32 cellular contexts compared by ENCODE assay signal in the genomic region with DNA sequence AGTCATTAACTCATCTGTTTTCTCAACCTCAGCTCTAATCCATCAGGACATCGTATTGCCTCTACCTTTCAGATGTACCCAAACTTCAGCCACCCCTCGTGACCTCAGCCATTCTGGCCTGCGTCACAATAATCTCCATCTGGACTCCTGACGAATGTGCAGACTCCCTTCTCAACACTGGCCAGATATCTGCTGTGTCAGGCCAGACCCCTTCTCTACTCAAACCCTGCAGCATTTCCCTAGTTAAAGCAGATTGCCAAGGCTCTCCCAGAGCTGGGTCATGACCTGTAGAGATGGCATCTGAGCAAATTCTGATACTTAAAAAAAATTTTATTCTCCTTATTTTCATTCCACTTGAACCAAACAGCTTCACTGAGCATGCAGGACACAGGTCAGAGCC.
"Had no signal": no experiment of that assay in that cellular context is flagged by ENCODE, and none has a peak within 500 bp of the region (broad histone marks: within the 10 kb centered on the region; RNA-seq: fewer than 3 reads in every experiment).

No MANE protein-coding gene starts in this region.

- DNase-seq: activated B cell treated with CpG ODN at 0.5 μM for 24 hours; activated CD4-positive, alpha-beta memory T cell treated with anti-CD3 and anti-CD28 coated beads, Interleukin-2, amount 10 ng/mL, durations not matched to agents 7 days and 5 days; activated CD4-positive, alpha-beta T cell treated with anti-CD3 and anti-CD28 coated beads for 4 hours; activated CD4-positive, alpha-beta T cell treated with anti-CD3 and anti-CD28 coated beads, Interleukin-2, amount 10 ng/mL, durations not matched to agents 7 days and 5 days; activated CD4-positive, alpha-beta T cell treated with anti-CD3 and anti-CD28 coated beads, Interleukin-2, amount 50 U/mL, for 4 hours; activated CD8-positive, alpha-beta memory T cell treated with anti-CD3 and anti-CD28 coated beads, Interleukin-2, amount 50 U/mL, for 48 hours; activated gamma-delta T cell; activated naive CD4-positive, alpha-beta T cell; activated naive CD4-positive, alpha-beta T cell treated with anti-CD3 and anti-CD28 coated beads, Interleukin-2, amount 10 ng/mL, durations not matched to agents 7 days and 5 days; activated T-cell treated with anti-CD3 and anti-CD28 coated beads for 4 hours; activated T-cell treated with anti-CD3 and anti-CD28 coated beads, Interleukin-2, amount 50 U/mL, for 24 hours; activated T-cell treated with anti-CD3 and anti-CD28 coated beads, Interleukin-2, amount 50 U/mL, for 72 hours; amniotic stem cell; anterior cingulate cortex; brain microvascular endothelial cell; effector CD4-positive, alpha-beta T cell; effector memory CD8-positive, alpha-beta T cell; erythroblast; esophagus squamous epithelium; foreskin melanocyte; heart right ventricle; T-helper 2 cell had no signal

- H3K27me3 ChIP-seq: brain microvascular endothelial cell had no signal

- H3K9me3 Mint-ChIP-seq: activated CD4-positive, alpha-beta memory T cell treated with anti-CD3 and anti-CD28 coated beads, Interleukin-2, amount 10 ng/mL, durations not matched to agents 7 days and 5 days; activated CD4-positive, alpha-beta T cell treated with anti-CD3 and anti-CD28 coated beads, Interleukin-2, amount 10 ng/mL, durations not matched to agents 7 days and 5 days; activated naive CD4-positive, alpha-beta T cell treated with anti-CD3 and anti-CD28 coated beads, Interleukin-2, amount 10 ng/mL, durations not matched to agents 7 days and 5 days; activated T-cell treated with anti-CD3 and anti-CD28 coated beads, Interleukin-2, amount 50 U/mL, for 24 hours; dendritic cell treated with granulocyte-macrophage colony-stimulating factor and Interleukin-4, amounts not matched to agents 40 ng/mL and 50 ng/mL, for 4 days had no signal

- H3K4me1 Mint-ChIP-seq: activated B cell treated with CpG ODN at 0.5 μM for 24 hours; activated CD4-positive, alpha-beta memory T cell treated with anti-CD3 and anti-CD28 coated beads, Interleukin-2, amount 10 ng/mL, durations not matched to agents 7 days and 5 days; activated CD4-positive, alpha-beta T cell treated with anti-CD3 and anti-CD28 coated beads, Interleukin-2, amount 10 ng/mL, durations not matched to agents 7 days and 5 days; activated naive CD4-positive, alpha-beta T cell treated with anti-CD3 and anti-CD28 coated beads, Interleukin-2, amount 10 ng/mL, durations not matched to agents 7 days and 5 days; central memory CD8-positive, alpha-beta T cell had no signal

- H3K4me3 Mint-ChIP-seq: activated B cell treated with CpG ODN at 0.5 μM for 24 hours; activated CD4-positive, alpha-beta memory T cell treated with anti-CD3 and anti-CD28 coated beads, Interleukin-2, amount 10 ng/mL, durations not matched to agents 7 days and 5 days; activated CD4-positive, alpha-beta T cell treated with anti-CD3 and anti-CD28 coated beads, Interleukin-2, amount 10 ng/mL, durations not matched to agents 7 days and 5 days; activated naive CD4-positive, alpha-beta T cell treated with anti-CD3 and anti-CD28 coated beads, Interleukin-2, amount 10 ng/mL, durations not matched to agents 7 days and 5 days; activated naive CD8-positive, alpha-beta T cell; activated T-cell treated with anti-CD3 and anti-CD28 coated beads, Interleukin-2, amount 50 U/mL, for 24 hours; activated T-cell treated with anti-CD3 and anti-CD28 coated beads, Interleukin-2, amount 50 U/mL, for 72 hours; central memory CD8-positive, alpha-beta T cell; dendritic cell treated with granulocyte-macrophage colony-stimulating factor and Interleukin-4, amounts not matched to agents 40 ng/mL and 50 ng/mL, for 4 days; effector memory CD8-positive, alpha-beta T cell had no signal

- FAIRE-seq: astrocyte, bronchial epithelial cell, TTC549 had no signal

- H3K36me3 Mint-ChIP-seq: activated naive CD4-positive, alpha-beta T cell treated with anti-CD3 and anti-CD28 coated beads, Interleukin-2, amount 10 ng/mL, durations not matched to agents 7 days and 5 days; activated naive CD8-positive, alpha-beta T cell had no signal

- H3K36me3 ChIP-seq: brain microvascular endothelial cell, esophagus squamous epithelium, gastroesophageal sphincter, heart right ventricle had no signal

- H3K4me1 ChIP-seq: esophagus squamous epithelium, gastroesophageal sphincter, heart right ventricle had no signal

- H3K27ac ChIP-seq: brain microvascular endothelial cell, coronary artery, esophagus squamous epithelium, gastroesophageal sphincter, heart right ventricle, VCaP had no signal

- H3K9me3 ChIP-seq: esophagus squamous epithelium, gastroesophageal sphincter had no signal

- H3K27ac Mint-ChIP-seq: activated B cell treated with CpG ODN at 0.5 μM for 24 hours; activated CD4-positive, alpha-beta memory T cell treated with anti-CD3 and anti-CD28 coated beads, Interleukin-2, amount 10 ng/mL, durations not matched to agents 7 days and 5 days; activated CD4-positive, alpha-beta T cell treated with anti-CD3 and anti-CD28 coated beads, Interleukin-2, amount 10 ng/mL, durations not matched to agents 7 days and 5 days; activated naive CD4-positive, alpha-beta T cell treated with anti-CD3 and anti-CD28 coated beads, Interleukin-2, amount 10 ng/mL, durations not matched to agents 7 days and 5 days; activated naive CD8-positive, alpha-beta T cell; activated T-cell treated with anti-CD3 and anti-CD28 coated beads, Interleukin-2, amount 50 U/mL, for 24 hours; activated T-cell treated with anti-CD3 and anti-CD28 coated beads, Interleukin-2, amount 50 U/mL, for 72 hours; dendritic cell treated with granulocyte-macrophage colony-stimulating factor and Interleukin-4, amounts not matched to agents 40 ng/mL and 50 ng/mL, for 4 days; effector memory CD8-positive, alpha-beta T cell had no signal

- ATAC-seq: activated CD4-positive, CD25-positive, alpha-beta regulatory T cell treated with anti-CD3 and anti-CD28 coated beads, Interleukin-2, amount 50 U/mL, for 24 hours; activated T-cell treated with anti-CD3 and anti-CD28 coated beads, Interleukin-2, amount 50 U/mL, for 72 hours; effector memory CD8-positive, alpha-beta T cell; gastroesophageal sphincter; heart right ventricle had no signal

- H3K4me3 ChIP-seq: coronary artery, esophagus squamous epithelium, gastroesophageal sphincter, heart right ventricle had no signal
